Comparison of ENCODE assay signal across 8 cellular contexts in the genomic region with DNA sequence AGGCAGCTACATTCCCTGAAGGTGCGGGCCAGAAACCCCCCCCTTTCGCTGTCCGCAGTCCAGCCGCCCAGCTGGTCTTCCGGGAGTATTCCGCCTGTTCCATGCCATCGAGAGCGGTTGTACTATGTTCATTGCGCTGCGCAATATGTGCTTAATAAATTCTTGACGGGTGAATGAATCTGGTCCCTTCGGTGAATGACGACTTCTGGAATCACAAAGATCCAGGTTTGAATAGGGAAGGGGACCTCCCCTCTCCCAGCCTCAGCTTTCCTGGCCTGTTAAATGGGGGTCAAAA. TPM values are rescaled to one million over a fixed set of nuclear protein-coding genes. Genes with fewer than 3 reads are reported as not detected.
DNase-seq lines count a peak whose midpoint lies in the region; ATAC-seq and TF ChIP-seq lines count a peak whose summit lies in the region.

No MANE protein-coding gene starts in this region.

- peak overlapping the region; percentile 86 for H3K4me3 Mint-ChIP-seq in natural killer cell

- 0 out of 2 replicates have a peak overlapping the region, but pooled peaks have one; percentile 74 for H2AFZ ChIP-seq in Karpas-422 (ENCODE audit: low read length)

- H3K36me3 ChIP-seq in Karpas-422 (ENCODE audit: insufficient read depth, low read length) (no peaks in the 10 kb centered on the region), colonic mucosa (peaks cover 2% of the 10 kb centered on the region)

- peaks cover 18 to 33% of the 10 kb centered on the region in 2 donors for H3K4me1 Mint-ChIP-seq in natural killer cell

- H3K9me3 ChIP-seq in Karpas-422 (ENCODE audit: low read length) = no peaks in the 10 kb centered on the region
- H3K9me3 ChIP-seq in colonic mucosa = no peaks in the 10 kb centered on the region

- TF ChIP-seq CTCF in AG10803 (conservative IDR thresholded peaks at IDR 0.05; ENCODE audit: low read length) = no peak
- TF ChIP-seq CTCF in colonic mucosa (IDR thresholded peaks at IDR 0.05) = no peak
- TF ChIP-seq CTCF in natural killer cell (IDR thresholded peaks at IDR 0.05) = peak; percentile 0

- H3K9ac ChIP-seq in Karpas-422 (ENCODE audit: low read length) (peak overlapping the region; percentile 70), colonic mucosa (ENCODE audit: low read depth in 2 of 2, low read length in 2 of 2) (peak overlapping the region in 1 of 2 donors; percentile 61)

- H3K27me3 Mint-ChIP-seq in natural killer cell (ENCODE audit: low read depth in 2 of 2) = no peaks in the 10 kb centered on the region

- no peak for DNase-seq in AG10803 (ENCODE audit: low read depth)
- DNase-seq in Karpas-422 = no peak
- DNase-seq in colonic mucosa = no peak
- DNase-seq in natural killer cell = no peak
- DNase-seq in NCI-H1092 (lab: John Stamatoyannopoulos, UW) = no peak
- DNase-seq in activated CD4-positive, CD25-positive, alpha-beta regulatory T cell (lab: John Stamatoyannopoulos, UW) = no peak
- DNase-seq in HPDE6-E6E7 (ENCODE audit: extremely low spot score) = no peak

- no peaks in the 10 kb centered on the region for H4K20me1 ChIP-seq in Karpas-422 (ENCODE audit: insufficient read depth, low read depth, low read length)

- H3K79me2 ChIP-seq in Karpas-422 (ENCODE audit: low read length) = peaks cover 16% of the 10 kb centered on the region

- H3K27ac Mint-ChIP-seq in natural killer cell = peak overlapping the region; percentile 89 to 92

- peak overlapping the region; percentile 68 for H3K4me2 ChIP-seq in Karpas-422 (ENCODE audit: low read depth, low read length, poor library complexity, severe bottlenecking)

- no peaks in the 10 kb centered on the region for H3K27me3 ChIP-seq in Karpas-422 (ENCODE audit: low read length)
- H3K27me3 ChIP-seq in colonic mucosa = no peaks in the 10 kb centered on the region

- H3K36me3 Mint-ChIP-seq in natural killer cell = no peaks in the 10 kb centered on the region

- intact Hi-C loops in colonic mucosa (cut with DNase I) = no loop called here
- intact Hi-C loops in natural killer cell (cut with micrococcal nuclease) = loop anchor here (1.0 to 5.0 kb wide), 3 partner anchors 41 to 127 kb away; a partner anchor contains a TSS

- H3K4me1 ChIP-seq in Karpas-422 (ENCODE audit: low read length) (peaks cover 18% of the 10 kb centered on the region), colonic mucosa (no peaks in the 10 kb centered on the region)

- ATAC-seq in natural killer cell (no peak), GM19023 (IDR thresholded peaks at IDR 0.05; ENCODE audit: unreplicated experiment) (no peak)

- H3K4me3 ChIP-seq in AG10803 (ENCODE audit: low read length) = peak overlapping the region; percentile 15; the same call in 1 of the 2 replicates
- peak overlapping the region; percentile 55; the same call in 1 of the 2 replicates for H3K4me3 ChIP-seq in Karpas-422 (ENCODE audit: low read length)
- H3K4me3 ChIP-seq in colonic mucosa = peak overlapping the region; percentile 10

- H3K9me3 Mint-ChIP-seq in natural killer cell = no peaks in the 10 kb centered on the region

- no peaks in the 10 kb centered on the region for H3K9me2 ChIP-seq in Karpas-422 (replicated peaks; ENCODE audit: insufficient read depth, low read length)

- H3K27ac ChIP-seq in Karpas-422 (ENCODE audit: low read length) (no peak overlapping the region), colonic mucosa (peak overlapping the region; percentile 74)

RNA-seq across cellular contexts. Expression of a gene that starts 0.8 kb away (rescaled TPM):
- 4.4 and 11.8 TPM in 2 replicates for total RNA-seq in Karpas-422 (2014; rRNA removed; shearing (Covaris generic); ENCODE audit: low replicate concordance)
- total RNA-seq in colonic mucosa = 10 to 100 TPM; 22.4 to 28.5 TPM
- total RNA-seq in natural killer cell = 10 to 100 TPM; 43.8 to 57.5 (median 43.9) TPM

RNA-seq across cellular contexts. Expression of a gene that starts 14.9 kb away (rescaled TPM):
- total RNA-seq in Karpas-422 (2014; rRNA removed; shearing (Covaris generic); ENCODE audit: low replicate concordance) = not detected in 2 replicates
- 10 to 100 TPM; 11.3 to 11.8 TPM for total RNA-seq in colonic mucosa
- total RNA-seq in natural killer cell = 10 to 100 TPM; 12.5 to 14.2 (median 13.0) TPM

RNA-seq across cellular contexts. Expression of a gene that starts 29.9 kb away (rescaled TPM):
- 0.34 and 2.5 TPM in 2 replicates for total RNA-seq in Karpas-422 (2014; rRNA removed; shearing (Covaris generic); ENCODE audit: low replicate concordance)
- total RNA-seq in colonic mucosa (1 to 10 TPM; 7.0 to 9.9 TPM), natural killer cell (10 to 100 TPM; 18.1 to 24.8 (median 19.9) TPM)

RNA-seq across cellular contexts. Expression of a gene that starts 35.8 kb away (rescaled TPM):
- total RNA-seq in Karpas-422 (2014; rRNA removed; shearing (Covaris generic); ENCODE audit: low replicate concordance) = 80.3 and 115 TPM in 2 replicates
- total RNA-seq in colonic mucosa (10 to 100 TPM; 40.6 to 46.9 TPM), natural killer cell (100 to 1,000 TPM; 116 to 142 (median 134) TPM)

RNA-seq across cellular contexts. Expression of a gene that starts 41.9 kb away (rescaled TPM):
- total RNA-seq in Karpas-422 (2014; rRNA removed; shearing (Covaris generic); ENCODE audit: low replicate concordance) = 18.0 and 37.6 TPM in 2 replicates
- 10 to 100 TPM; 32.0 to 36.9 TPM for total RNA-seq in colonic mucosa
- total RNA-seq in natural killer cell = 100 to 1,000 TPM; 120 to 141 (median 131) TPM

Comparison
In these comparisons a context has a peak if more than half of its experiments do, and no peak if none do; other contexts are left out.
1. RNA of a gene that starts 14.9 kb away (total RNA-seq): 12.5 to 14.2 TPM in natural killer cell and 11.3 to 11.8 TPM in colonic mucosa; not detected in Karpas-422; every median in the first group is over 10 times any median in the second.
2. Peak in every context shown above with its lines, with median percentiles within 50 percentile points of each other: H3K4me3 ChIP-seq.